28 cellular contexts compared by ENCODE assay signal in genomic region chr6:34310846-34311245, GRCh38.
"Had no signal": no experiment of that assay in that cellular context is flagged by ENCODE, and none has a peak within 500 bp of the region (broad histone marks: within the 10 kb centered on the region; RNA-seq: fewer than 3 reads in every experiment).

No MANE protein-coding gene starts in this region.

- DNase-seq: activated B cell treated with CpG ODN at 0.5 μM for 24 hours; activated CD4-positive, alpha-beta T cell treated with anti-CD3 and anti-CD28 coated beads for 48 hours; activated CD4-positive, alpha-beta T cell treated with anti-CD3 and anti-CD28 coated beads, Interleukin-2, amount 50 U/mL, for 1 hour; activated CD4-positive, alpha-beta T cell treated with anti-CD3 and anti-CD28 coated beads, Interleukin-2, amount 50 U/mL, for 48 hours; activated CD8-positive, alpha-beta memory T cell treated with anti-CD3 and anti-CD28 coated beads for 24 hours; activated CD8-positive, alpha-beta T cell treated with anti-CD3 and anti-CD28 coated beads for 36 hours; activated effector memory CD4-positive, alpha-beta T cell treated with Interleukin-2 at 50 U/mL for 16 hours; activated gamma-delta T cell treated with Interleukin-2 at 50 U/mL for 16 hours; activated naive CD4-positive, alpha-beta T cell treated with anti-CD3 and anti-CD28 coated beads, Interleukin-2, amount 50 U/mL, for 16 hours; activated naive CD4-positive, alpha-beta T cell treated with Interleukin-2 at 50 U/mL for 16 hours; activated T-cell treated with anti-CD3 and anti-CD28 coated beads, Interleukin-2, amount 50 U/mL, for 4 hours; amniotic stem cell; anterior cingulate cortex; brain microvascular endothelial cell; dorsolateral prefrontal cortex; effector memory CD4-positive, alpha-beta T cell; endodermal cell; foreskin fibroblast; head of caudate nucleus; T1000; WERI-Rb-1 had no signal

- H3K36me3 ChIP-seq: brain microvascular endothelial cell, WERI-Rb-1 had no signal

- FAIRE-seq: astrocyte, bronchial epithelial cell, frontal cortex had no signal

- H3K4me3 ChIP-seq: coronary artery, dorsolateral prefrontal cortex had no signal

- ATAC-seq: activated CD4-positive, CD25-positive, alpha-beta regulatory T cell treated with anti-CD3 and anti-CD28 coated beads, Interleukin-2, amount 50 U/mL, for 24 hours; activated CD8-positive, alpha-beta T cell treated with anti-CD3 and anti-CD28 coated beads for 36 hours; activated T-cell treated with anti-CD3 and anti-CD28 coated beads, Interleukin-2, amount 50 U/mL, for 4 hours; activated T-helper 17 cell treated with anti-CD3 and anti-CD28 coated beads, Interleukin-2, amount 50 U/mL, for 72 hours; esophagus mucosa had no signal

- H3K27ac ChIP-seq: brain microvascular endothelial cell, coronary artery, WERI-Rb-1 had no signal

- H3K27me3 ChIP-seq: brain microvascular endothelial cell, dorsolateral prefrontal cortex had no signal
